Comparison of ENCODE assay signal across 1 cellular context in the genomic region with DNA sequence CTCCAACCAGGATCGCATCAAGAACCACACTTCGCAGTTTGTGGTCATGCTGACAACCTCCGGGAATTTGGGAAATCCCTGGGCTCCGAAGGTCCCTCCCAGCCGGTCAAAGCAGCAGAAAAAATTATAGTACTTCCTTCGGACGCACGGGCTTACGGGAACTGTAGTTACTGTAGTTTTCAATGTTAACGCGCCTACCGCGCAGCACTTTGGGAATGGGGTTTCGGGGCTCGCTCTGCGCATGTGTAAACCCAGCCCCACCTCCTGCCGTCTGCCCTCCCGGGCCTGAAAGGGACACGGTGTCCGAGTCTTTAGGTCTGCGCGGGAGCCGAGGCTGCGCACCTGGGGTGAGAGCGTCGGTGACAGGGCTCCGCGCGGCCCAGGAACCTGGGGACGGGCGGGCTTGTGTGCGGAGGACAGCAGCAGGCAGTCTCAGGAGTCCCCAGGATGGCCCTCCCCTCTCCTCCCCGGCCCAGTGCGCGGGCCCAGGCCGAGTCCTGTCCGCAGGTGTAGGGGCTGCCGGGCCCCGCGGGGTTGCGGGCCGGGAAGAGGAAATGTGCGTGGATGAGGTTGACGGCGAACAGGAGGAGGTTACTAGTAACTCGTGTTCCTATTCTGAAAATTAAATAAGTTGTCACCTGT.
TF ChIP-seq lines count a peak whose summit lies in the region.

TSS of gene ZNF658 (plus strand) at position 236 of the 642 bp plus-strand sequence. CDS start 2,837 bp downstream, outside the sequence.

TF ChIP-seq in K562, 482 proteins besides CTCF, POLR2A, EP300 and RAD21 (continued from another document):
- TF ChIP-seq, protein P1, sequence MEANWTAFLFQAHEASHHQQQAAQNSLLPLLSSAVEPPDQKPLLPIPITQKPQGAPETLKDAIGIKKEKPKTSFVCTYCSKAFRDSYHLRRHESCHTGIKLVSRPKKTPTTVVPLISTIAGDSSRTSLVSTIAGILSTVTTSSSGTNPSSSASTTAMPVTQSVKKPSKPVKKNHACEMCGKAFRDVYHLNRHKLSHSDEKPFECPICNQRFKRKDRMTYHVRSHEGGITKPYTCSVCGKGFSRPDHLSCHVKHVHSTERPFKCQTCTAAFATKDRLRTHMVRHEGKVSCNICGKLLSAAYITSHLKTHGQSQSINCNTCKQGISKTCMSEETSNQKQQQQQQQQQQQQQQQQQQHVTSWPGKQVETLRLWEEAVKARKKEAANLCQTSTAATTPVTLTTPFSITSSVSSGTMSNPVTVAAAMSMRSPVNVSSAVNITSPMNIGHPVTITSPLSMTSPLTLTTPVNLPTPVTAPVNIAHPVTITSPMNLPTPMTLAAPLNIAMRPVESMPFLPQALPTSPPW (CRISPR knock-in tag; IDR thresholded peaks at IDR 0.05) = 0 out of 2 replicates have a peak, but pooled peaks have one; percentile 11
- peak in 1 of 2 experiments; percentile 88 for TF ChIP-seq AFF1 (IDR thresholded peaks at IDR 0.05; ENCODE audit: low read depth in 1 of 2, partially characterized antibody in 2 of 2)
TF ChIP-seq in K562: peak in this region for 10; not testable (repeated sequence) for 472.
